ENCODE assay signal across 7 cellular contexts in the genomic region with DNA sequence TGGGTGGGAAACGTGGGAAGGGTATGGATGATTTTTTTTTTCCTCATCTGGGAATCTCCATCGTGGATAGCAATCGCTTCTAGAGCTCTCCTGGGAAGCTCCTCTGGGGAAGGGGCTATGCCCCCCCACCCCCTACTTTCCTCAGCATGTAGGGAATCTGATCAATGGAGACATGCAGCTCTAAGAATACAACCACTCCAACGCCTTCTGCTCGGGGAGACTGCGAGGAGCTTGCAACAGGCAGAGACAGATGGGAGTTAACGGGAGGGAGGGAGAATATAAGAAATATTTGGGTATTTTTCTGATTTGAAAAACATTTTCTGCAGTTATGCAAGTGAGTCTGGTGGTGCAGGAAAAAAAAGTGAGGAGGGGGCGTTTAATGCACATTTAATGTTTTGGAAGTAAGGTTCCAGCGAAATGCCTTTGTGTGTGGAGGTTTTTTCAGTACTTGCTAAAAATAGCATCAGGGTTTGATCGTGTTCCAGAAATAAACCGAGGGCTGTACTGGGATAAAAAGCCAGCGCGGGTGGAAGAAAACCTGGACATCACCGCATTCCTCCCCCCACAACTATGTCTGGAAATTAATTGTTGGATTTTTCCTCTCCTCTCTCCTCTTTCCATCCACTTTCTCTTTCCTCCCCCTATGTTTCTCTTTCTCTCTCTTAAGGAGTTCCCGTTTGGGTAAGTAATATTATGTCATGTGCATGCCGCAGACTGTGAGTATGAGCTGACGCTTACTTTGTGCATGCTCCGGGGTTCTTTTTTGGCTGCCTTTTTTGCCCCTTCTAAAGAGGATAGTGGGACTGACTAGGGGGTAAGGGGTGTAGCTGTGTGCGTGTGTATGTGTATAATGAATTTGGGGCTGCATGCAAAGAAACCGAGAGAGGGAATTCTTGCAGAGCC.
A peak's percentile ranks its signal among the peaks of the same experiment; 100 is the strongest.
DNase-seq lines count a peak whose midpoint lies in the region; TF ChIP-seq lines count a peak whose summit lies in the region.

No MANE protein-coding gene starts in this region.

- H3K9ac ChIP-seq in fibroblast of lung (ENCODE audit: insufficient read depth, low read length) = no peak overlapping the region

- TF ChIP-seq CTCF in fibroblast of lung (conservative IDR thresholded peaks at IDR 0.05 in 1 of 2, IDR thresholded peaks at IDR 0.05 in 1 of 2; ENCODE audit: low read depth in 1 of 2, low read length in 2 of 2) = no peak
- TF ChIP-seq CTCF in GM13976 (IDR thresholded peaks at IDR 0.05; ENCODE audit: borderline replicate concordance, control extremely low read depth, extremely low read depth, insufficient read depth, missing control alignments) = no peak

- H3K4me2 ChIP-seq in fibroblast of lung (ENCODE audit: extremely low read depth, insufficient read depth, low read length) = peak overlapping the region; percentile 83

- peaks cover 54% of the 10 kb centered on the region for H3K27me3 ChIP-seq in fibroblast of lung (ENCODE audit: control insufficient read depth, insufficient read depth, low read length)

- no peaks in the 10 kb centered on the region for H3K36me3 ChIP-seq in fibroblast of lung (ENCODE audit: control insufficient read depth, insufficient read depth, low read length)

- in situ Hi-C loops in G401 (cut with HindIII; ENCODE audit: low sequenced_read_pairs) = no loop called here
- in situ Hi-C loops in GM13976 (cut with MboI; ENCODE audit: low sequenced_read_pairs, unreplicated experiment) = loop anchor here (10.0 kb wide), 1 partner anchor 279 kb away; no protein-coding TSS in a partner anchor

- no peak overlapping the region for H2AFZ ChIP-seq in fibroblast of lung (ENCODE audit: low read length)

- H3K27ac ChIP-seq in fibroblast of lung (ENCODE audit: insufficient read depth, low read length) = no peak overlapping the region

- no peaks in the 10 kb centered on the region for H3K4me1 ChIP-seq in fibroblast of lung (ENCODE audit: control insufficient read depth, extremely low read depth, insufficient read depth, low read length)

- no peaks in the 10 kb centered on the region for H4K20me1 ChIP-seq in fibroblast of lung (ENCODE audit: control insufficient read depth, extremely low read depth, insufficient read depth, low read length)

- H3K4me3 ChIP-seq in fibroblast of lung (replicated peaks in 1 of 4; ENCODE audit: control extremely low read depth in 1 of 4, insufficient read depth in 1 of 4, low read depth in 3 of 4, low read length in 4 of 4) = peak overlapping the region; percentile 16 to 54 (median 33)

- DNase-seq in G401 (ENCODE audit: low spot score) = peak; percentile 81
- DNase-seq in NCI-H524 treated with DMSO at 0.1 percent for 48 hours (lab: John Stamatoyannopoulos, UW) = peak; percentile 4
- DNase-seq in fibroblast of lung (ENCODE audit: low read depth in 2 of 2) = peak in 1 of 2 donors; percentile 47
- peak; percentile 67 for DNase-seq in retina
- no peak for DNase-seq in GM13976 (ENCODE audit: low spot score)
- no peak for DNase-seq in NCI-H2196 (lab: John Stamatoyannopoulos, UW; ENCODE audit: unreplicated experiment)
- no peak for DNase-seq in glomerular visceral epithelial cell (ENCODE audit: extremely low spot score)

- H3K79me2 ChIP-seq in fibroblast of lung (ENCODE audit: control insufficient read depth, insufficient read depth, low read length) = no peaks in the 10 kb centered on the region

- no peaks in the 10 kb centered on the region for H3K9me3 ChIP-seq in fibroblast of lung (ENCODE audit: control insufficient read depth, insufficient read depth, low read depth, low read length)

Comparison
In these comparisons a context has a peak if more than half of its experiments do, and no peak if none do; other contexts are left out.
1. DNase-seq: peak in G401 (single experiment), NCI-H524 treated with DMSO at 0.1 percent for 48 hours (single experiment) and retina (single experiment); none in GM13976 (single experiment), NCI-H2196 (single experiment) and glomerular visceral epithelial cell (single experiment).